ENCODE assay signal across 19 cellular contexts in the genomic region with DNA sequence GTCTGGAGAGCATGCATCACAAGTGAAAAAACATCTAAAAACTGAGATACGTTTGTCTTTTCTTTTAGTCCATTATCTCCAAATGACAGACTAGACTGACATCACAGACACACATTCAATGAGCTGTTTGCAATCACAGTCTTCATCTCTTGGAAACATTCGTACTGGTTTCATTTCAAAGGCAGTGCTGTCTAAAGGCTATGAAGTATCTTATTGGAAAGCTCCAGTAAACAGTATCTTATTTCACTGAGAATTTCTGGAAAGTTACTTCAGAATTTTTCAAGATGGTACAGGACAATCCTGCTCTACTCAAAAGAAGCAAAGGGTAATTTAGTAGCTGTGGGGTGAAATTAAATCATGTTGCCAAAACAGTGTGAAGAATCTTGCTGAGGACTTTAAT. TPM values are rescaled to one million over a fixed set of nuclear protein-coding genes. Genes with fewer than 3 reads are reported as not detected.
"Had no signal": no experiment of that assay in that cellular context is flagged by ENCODE, and none has a peak within 500 bp of the region (broad histone marks: within the 10 kb centered on the region; RNA-seq: fewer than 3 reads in every experiment).

No MANE protein-coding gene starts in this region.

- H3K4me3 ChIP-seq: adrenal gland, coronary artery, right atrium auricular region, tibial artery, vagina had no signal

- H3K36me3 ChIP-seq: adrenal gland, right atrium auricular region, tibial artery, vagina had no signal

- H3K27me3 Mint-ChIP-seq: brain had no signal

- H3K4me3 Mint-ChIP-seq: activated naive CD4-positive, alpha-beta T cell treated with anti-CD3 and anti-CD28 coated beads, Interleukin-2, amount 10 ng/mL, durations not matched to agents 7 days and 5 days; brain; memory B cell; natural killer cell had no signal

- H3K4me1 ChIP-seq: adrenal gland, tibial artery, vagina had no signal

- H3K4me1 Mint-ChIP-seq: activated naive CD4-positive, alpha-beta T cell treated with anti-CD3 and anti-CD28 coated beads, Interleukin-2, amount 10 ng/mL, durations not matched to agents 7 days and 5 days; memory B cell; natural killer cell had no signal

- H3K27ac ChIP-seq: adrenal gland, coronary artery, right atrium auricular region, tibial artery, vagina had no signal

- FAIRE-seq: endothelial cell of umbilical vein, small intestine had no signal

- DNase-seq: activated CD4-positive, CD25-positive, alpha-beta regulatory T cell treated with anti-CD3 and anti-CD28 coated beads, Interleukin-2, amount 50 U/mL, for 72 hours; activated naive CD4-positive, alpha-beta T cell treated with anti-CD3 and anti-CD28 coated beads, Interleukin-2, amount 10 ng/mL, durations not matched to agents 7 days and 5 days; adrenal gland; central memory CD4-positive, alpha-beta T cell; effector CD4-positive, alpha-beta T cell; left ventricle myocardium superior; natural killer cell; small intestine; stimulated activated CD4-positive, alpha-beta T cell treated with anti-CD3 and anti-CD28 coated beads, Interleukin-4, amount 100 ng/mL, for 24 hours; stimulated activated naive CD4-positive, alpha-beta T cell; T-helper 9 cell; tibial artery had no signal

- H3K9me3 ChIP-seq: adrenal gland, right atrium auricular region, tibial artery, vagina had no signal

- H3K9me3 Mint-ChIP-seq: activated naive CD4-positive, alpha-beta T cell treated with anti-CD3 and anti-CD28 coated beads, Interleukin-2, amount 10 ng/mL, durations not matched to agents 7 days and 5 days; activated T-helper 2 cell treated with anti-CD3 and anti-CD28 coated beads, Interferon-gamma antibody, Interleukin-2, Interleukin-4, amounts not matched to agents 10 μg/mL and 5 μg/mL and 100 μg/mL, durations not matched to agents 14 hours and 24 hours and 36 hours; memory B cell; natural killer cell had no signal

- ATAC-seq: left ventricle myocardium superior, natural killer cell had no signal

- H3K36me3 Mint-ChIP-seq: activated naive CD4-positive, alpha-beta T cell treated with anti-CD3 and anti-CD28 coated beads, Interleukin-2, amount 10 ng/mL, durations not matched to agents 7 days and 5 days; brain; memory B cell; natural killer cell had no signal

- H3K27me3 ChIP-seq: adrenal gland, right atrium auricular region, tibial artery, vagina had no signal

- H3K27ac Mint-ChIP-seq: activated naive CD4-positive, alpha-beta T cell treated with anti-CD3 and anti-CD28 coated beads, Interleukin-2, amount 10 ng/mL, durations not matched to agents 7 days and 5 days; activated T-helper 2 cell treated with anti-CD3 and anti-CD28 coated beads, Interferon-gamma antibody, Interleukin-2, Interleukin-4, amounts not matched to agents 10 μg/mL and 5 μg/mL and 100 μg/mL, durations not matched to agents 14 hours and 24 hours and 36 hours; brain; memory B cell; natural killer cell had no signal

RNA-seq across cellular contexts. Expression of a gene that starts 53.5 kb away (rescaled TPM):
- total RNA-seq: activated T-helper 2 cell treated with anti-CD3 and anti-CD28 coated beads, Interferon-gamma antibody, Interleukin-2, Interleukin-4, amounts not matched to agents 10 μg/mL and 5 μg/mL and 100 μg/mL, durations not matched to agents 14 hours and 24 hours and 36 hours had no signal
